Comparison of ENCODE assay signal across 34 cellular contexts in genomic region chr18:55897101-55897500, GRCh38.
"Had no signal": no experiment of that assay in that cellular context is flagged by ENCODE, and none has a peak within 500 bp of the region (broad histone marks: within the 10 kb centered on the region; RNA-seq: fewer than 3 reads in every experiment).

No MANE protein-coding gene starts in this region.

- H2AFZ ChIP-seq: parathyroid adenoma had no signal

- H3K79me2 ChIP-seq: parathyroid adenoma had no signal

- H3K9ac ChIP-seq: parathyroid adenoma had no signal

- H3K4me2 ChIP-seq: smooth muscle cell had no signal

- DNase-seq: dermis blood vessel endothelial cell; effector memory CD4-positive, alpha-beta T cell; erythroblast; esophagus squamous epithelium; foreskin melanocyte; glutamatergic neuron; heart right ventricle; hypothalamus; immature natural killer cell; islet precursor cell; kidney glomerular epithelial cell; left colon; left ventricle myocardium superior; lower lobe of right lung; mucosa of descending colon; naive B cell; right lobe of liver; stimulated activated CD4-positive, alpha-beta T cell treated with anti-CD3 and anti-CD28 coated beads, Interleukin-12 subunit alpha, Interleukin-12 subunit beta, amount 100 ng/mL, for 4 hours; stimulated activated CD4-positive, alpha-beta T cell treated with anti-CD3 and anti-CD28 coated beads, Interleukin-1b, Interleukin-23, amount 100 ng/mL, for 48 hours; stimulated activated CD4-positive, alpha-beta T cell treated with anti-CD3 and anti-CD28 coated beads, Interleukin-4, amount 100 ng/mL, for 24 hours; stimulated activated naive CD4-positive, alpha-beta T cell treated with Interleukin-2 at 50 U/mL for 16 hours; stomach; thyroid gland; upper lobe of right lung; uterus had no signal

- H3K9me3 ChIP-seq: esophagus squamous epithelium, heart right ventricle, lower lobe of right lung, neutrophil, right lobe of liver, stomach, thyroid gland, upper lobe of right lung, uterus had no signal

- FAIRE-seq: endothelial cell of umbilical vein had no signal

- H3K9me3 Mint-ChIP-seq: naive B cell; natural killer cell treated with Interleukin-12 subunit alpha and Interleukin-12 subunit beta and Interleukin-15 and Interleukin-18, amount 100 ng/mL, for 72 hours; neural crest cell had no signal

- H3K4me3 Mint-ChIP-seq: immature natural killer cell; naive B cell; natural killer cell treated with Interleukin-12 subunit alpha and Interleukin-12 subunit beta and Interleukin-15 and Interleukin-18, amount 100 ng/mL, for 72 hours; neural crest cell; stimulated activated effector memory CD8-positive, alpha-beta T cell treated with anti-CD3 and anti-CD28 coated beads, Interleukin-12 subunit alpha, Interleukin-12 subunit beta, amount 100 ng/mL, for 72 hours had no signal

- H3K4me1 Mint-ChIP-seq: immature natural killer cell; naive B cell; stimulated activated effector memory CD8-positive, alpha-beta T cell treated with anti-CD3 and anti-CD28 coated beads, Interleukin-12 subunit alpha, Interleukin-12 subunit beta, amount 100 ng/mL, for 72 hours had no signal

- H3K27me3 ChIP-seq: esophagus squamous epithelium, heart right ventricle, neutrophil, right lobe of liver, stomach, thyroid gland, upper lobe of right lung, uterus had no signal

- H3K27ac ChIP-seq: coronary artery, esophagus squamous epithelium, heart right ventricle, lower lobe of right lung, neutrophil, parathyroid adenoma, right lobe of liver, stomach, thyroid gland, upper lobe of right lung, uterus had no signal

- H3K27ac Mint-ChIP-seq: immature natural killer cell; naive B cell; natural killer cell treated with Interleukin-12 subunit alpha and Interleukin-12 subunit beta and Interleukin-15 and Interleukin-18, amount 100 ng/mL, for 72 hours; progenitor cell of endocrine pancreas; stimulated activated effector memory CD8-positive, alpha-beta T cell treated with anti-CD3 and anti-CD28 coated beads, Interleukin-12 subunit alpha, Interleukin-12 subunit beta, amount 100 ng/mL, for 72 hours had no signal

- H3K4me3 ChIP-seq: coronary artery, esophagus squamous epithelium, heart right ventricle, lower lobe of right lung, mucosa of descending colon, right lobe of liver, smooth muscle cell, stomach, thyroid gland, upper lobe of right lung, uterus had no signal

- H3K36me3 ChIP-seq: esophagus squamous epithelium, heart right ventricle, lower lobe of right lung, neutrophil, right lobe of liver, stomach, thyroid gland, upper lobe of right lung, uterus had no signal

- H3K36me3 Mint-ChIP-seq: immature natural killer cell; natural killer cell treated with Interleukin-12 subunit alpha and Interleukin-12 subunit beta and Interleukin-15 and Interleukin-18, amount 100 ng/mL, for 72 hours; stimulated activated effector memory CD8-positive, alpha-beta T cell treated with anti-CD3 and anti-CD28 coated beads, Interleukin-12 subunit alpha, Interleukin-12 subunit beta, amount 100 ng/mL, for 72 hours had no signal

- H3K4me1 ChIP-seq: esophagus squamous epithelium, heart right ventricle, lower lobe of right lung, parathyroid adenoma, right lobe of liver, stomach, thyroid gland, upper lobe of right lung, uterus had no signal

- ATAC-seq: heart right ventricle; left colon; left ventricle myocardium superior; lower lobe of right lung; mucosa of descending colon; natural killer cell treated with Interleukin-12 subunit alpha and Interleukin-12 subunit beta and Interleukin-15 and Interleukin-18, amount 100 ng/mL, for 72 hours; right lobe of liver; stimulated activated effector memory CD8-positive, alpha-beta T cell treated with anti-CD3 and anti-CD28 coated beads, Interleukin-12 subunit alpha, Interleukin-12 subunit beta, amount 100 ng/mL, for 72 hours; upper lobe of right lung had no signal
